In the genomic region with DNA sequence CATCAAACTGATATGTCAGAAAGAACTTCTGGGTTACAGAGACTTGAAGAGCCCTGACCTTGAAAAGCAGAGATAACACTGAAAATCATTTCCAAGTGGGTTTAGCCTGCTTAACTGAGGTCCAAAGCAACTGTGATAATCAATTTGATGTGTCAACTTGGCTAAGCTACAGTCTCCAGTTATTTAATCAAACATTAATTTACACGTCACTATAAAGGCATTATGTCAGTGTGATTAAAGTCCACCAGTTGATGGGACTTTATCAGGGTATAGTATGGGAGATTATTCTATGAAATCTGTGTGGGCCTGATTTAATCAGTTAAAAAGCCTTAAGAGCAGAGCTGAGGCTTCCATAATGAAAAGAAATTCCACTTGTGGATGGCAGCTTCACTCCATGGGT, we compare ENCODE assay signal across 19 cellular contexts.
DNase-seq lines count a peak whose midpoint lies in the region; ATAC-seq and TF ChIP-seq lines count a peak whose summit lies in the region.
"Had no signal": no experiment of that assay in that cellular context is flagged by ENCODE, and none has a peak within 500 bp of the region (broad histone marks: within the 10 kb centered on the region; RNA-seq: fewer than 3 reads in every experiment).

No MANE protein-coding gene starts in this region.

- no peak overlapping the region for H3K4me2 ChIP-seq in mesenchymal stem cell (ENCODE audit: low read length, poor library complexity, severe bottlenecking)

- no peak overlapping the region for H3K4me3 Mint-ChIP-seq in stimulated activated memory B cell treated with anti-CD40 and anti-IgM and Interleukin-4, amounts not matched to agents 10 μg/mL and 1 μg/mL and 100 μg/mL, for 72 hours
- H3K4me3 Mint-ChIP-seq: CD4-positive, CD25-positive, alpha-beta regulatory T cell; IgD-negative memory B cell had no signal

- no peak overlapping the region for H3K27ac Mint-ChIP-seq in stimulated activated memory B cell treated with anti-CD40 and anti-IgM and Interleukin-4, amounts not matched to agents 10 μg/mL and 1 μg/mL and 100 μg/mL, for 72 hours
- H3K27ac Mint-ChIP-seq: CD4-positive, CD25-positive, alpha-beta regulatory T cell had no signal

- no peak for TF ChIP-seq CTCF in heart right ventricle (IDR thresholded peaks at IDR 0.05)

- H3K27ac ChIP-seq in heart right ventricle (peak overlapping the region in 7 of 10 donors; percentile 9 to 76 (median 57)), right cardiac atrium (ENCODE audit: low read length) (no peak overlapping the region), cingulate gyrus (ENCODE audit: low read depth, low read length) (peak overlapping the region; percentile 6), mesenchymal stem cell (ENCODE audit: low read length, poor library complexity, severe bottlenecking) (no peak overlapping the region)
- H3K27ac ChIP-seq: HL-60 had no signal

- peak overlapping the region; percentile 5 for H3K9ac ChIP-seq in mesenchymal stem cell (ENCODE audit: low read length)

- no peak overlapping the region for H2AFZ ChIP-seq in mesenchymal stem cell (ENCODE audit: low read depth, low read length)

- no peaks in the 10 kb centered on the region for H3K36me3 Mint-ChIP-seq in stimulated activated memory B cell treated with anti-CD40 and anti-IgM and Interleukin-4, amounts not matched to agents 10 μg/mL and 1 μg/mL and 100 μg/mL, for 72 hours
- H3K36me3 Mint-ChIP-seq: CD4-positive, CD25-positive, alpha-beta regulatory T cell; IgD-negative memory B cell had no signal

- H3K27me3 Mint-ChIP-seq in stimulated activated memory B cell treated with anti-CD40 and anti-IgM and Interleukin-4, amounts not matched to agents 10 μg/mL and 1 μg/mL and 100 μg/mL, for 72 hours, result no peaks in the 10 kb centered on the region
- H3K27me3 Mint-ChIP-seq: CD4-positive, CD25-positive, alpha-beta regulatory T cell had no signal

- no peak overlapping the region for H4K8ac ChIP-seq in mesenchymal stem cell (ENCODE audit: low read length)

- no peak overlapping the region for H2BK12ac ChIP-seq in mesenchymal stem cell (ENCODE audit: low read length in 2 of 2)

- no peak overlapping the region for H3K18ac ChIP-seq in mesenchymal stem cell (ENCODE audit: low read depth in 1 of 2, low read length in 2 of 2)

- H2AK5ac ChIP-seq in mesenchymal stem cell (ENCODE audit: low read length, severe bottlenecking), result no peak overlapping the region

- DNase-seq in heart right ventricle, result no peak
- no peak for DNase-seq in right cardiac atrium
- DNase-seq in mesenchymal stem cell, result no peak
- DNase-seq in NAMALWA (ENCODE audit: low spot score), result no peak
- DNase-seq: BE2C; CD4-positive, CD25-positive, alpha-beta regulatory T cell; GF-D8; Kasumi-1; MG63; NCI-H1092 treated with DMSO at 0.1 percent for 48 hours; NCI-H2081; NCI-H446 treated with DMSO at 0.1 percent for 48 hours had no signal

- H3K14ac ChIP-seq in mesenchymal stem cell (ENCODE audit: low read length in 2 of 2), result no peak overlapping the region

- H3K23ac ChIP-seq in mesenchymal stem cell (ENCODE audit: low read length in 2 of 2), result no peak overlapping the region

- no peaks in the 10 kb centered on the region for H3K9me3 Mint-ChIP-seq in stimulated activated memory B cell treated with anti-CD40 and anti-IgM and Interleukin-4, amounts not matched to agents 10 μg/mL and 1 μg/mL and 100 μg/mL, for 72 hours
- H3K9me3 Mint-ChIP-seq: CD4-positive, CD25-positive, alpha-beta regulatory T cell; IgD-negative memory B cell had no signal

- no peaks in the 10 kb centered on the region for H3K27me3 ChIP-seq in heart right ventricle
- no peaks in the 10 kb centered on the region for H3K27me3 ChIP-seq in right cardiac atrium (ENCODE audit: control insufficient read depth, insufficient read depth)
- H3K27me3 ChIP-seq in mesenchymal stem cell (ENCODE audit: control insufficient read depth in 1 of 2, insufficient read depth in 1 of 2, low read length in 2 of 2), result no peaks in the 10 kb centered on the region
- H3K27me3 ChIP-seq: BE2C, MG63 had no signal

- H3K4me1 ChIP-seq in heart right ventricle (peaks cover 3 to 62% (median 51%) of the 10 kb centered on the region in 9 donors), right cardiac atrium (ENCODE audit: control insufficient read depth, insufficient read depth, low read length) (peaks cover 11% of the 10 kb centered on the region), mesenchymal stem cell (ENCODE audit: control insufficient read depth, insufficient read depth, low read depth, low read length) (peaks cover 3% of the 10 kb centered on the region)

- H3K9me3 ChIP-seq in heart right ventricle (no peaks in the 10 kb centered on the region), right cardiac atrium (ENCODE audit: control insufficient read depth, low read length) (no peaks in the 10 kb centered on the region), mesenchymal stem cell (ENCODE audit: control insufficient read depth, low read length) (no peaks in the 10 kb centered on the region)
- H3K9me3 ChIP-seq: BE2C, HAP-1, MG63 had no signal

- H4K91ac ChIP-seq in mesenchymal stem cell (ENCODE audit: low read length), result no peak overlapping the region

- WGBS in heart right ventricle, 2 donors, result 68 to 85% methylated on average over 1 of the region's 1 CpG
- 51% methylated on average over 1 of the region's 1 CpG for WGBS in right cardiac atrium
- no CpG with 5 or more reads among the region's 1 CpG for WGBS in mesenchymal stem cell

- H3K79me1 ChIP-seq in mesenchymal stem cell (replicated peaks; ENCODE audit: low read length, poor library complexity, severe bottlenecking), result peaks cover 24% of the 10 kb centered on the region

- no peak overlapping the region for H2BK120ac ChIP-seq in mesenchymal stem cell (ENCODE audit: low read depth, low read length)

- H3K4me3 ChIP-seq in heart right ventricle, result no peak overlapping the region
- no peak overlapping the region for H3K4me3 ChIP-seq in right cardiac atrium (ENCODE audit: low read length)
- no peak overlapping the region for H3K4me3 ChIP-seq in mesenchymal stem cell (ENCODE audit: insufficient read depth in 1 of 2, low read depth in 1 of 2, low read length in 2 of 2)
- H3K4me3 ChIP-seq: HAP-1, MG63 had no signal

- no peak overlapping the region for H3K4ac ChIP-seq in mesenchymal stem cell (ENCODE audit: low read depth in 1 of 2, low read length in 2 of 2)

- intact Hi-C loops in heart right ventricle (cut with DNase I), result loop anchor here in 1 of 10 donors (10.0 kb wide), 1 partner anchor 117 kb away; a partner anchor contains a TSS
- intact Hi-C loops in right cardiac atrium (cut with DNase I), result no loop called here

- ATAC-seq in heart right ventricle (no peak), right cardiac atrium (no peak), HG03565 (IDR thresholded peaks at IDR 0.05; ENCODE audit: unreplicated experiment) (no peak)
- no peak for ATAC-seq in stimulated activated memory B cell treated with anti-CD40 and anti-IgM and Interleukin-4, amounts not matched to agents 10 μg/mL and 1 μg/mL and 100 μg/mL, for 72 hours
- ATAC-seq: Right ventricle myocardium inferior had no signal

- H2BK5ac ChIP-seq in mesenchymal stem cell (ENCODE audit: low read depth, low read length, poor library complexity, severe bottlenecking), result no peak overlapping the region

- H3K36me3 ChIP-seq in heart right ventricle (peaks cover 0 to 8% (median 0%) of the 10 kb centered on the region in 9 donors), mesenchymal stem cell (ENCODE audit: control insufficient read depth in 1 of 2, insufficient read depth in 2 of 2, low read depth in 1 of 2, low read length in 2 of 2) (peaks cover 0 to 39% of the 10 kb centered on the region in 2 experiments)
- H3K36me3 ChIP-seq: BE2C, HAP-1, MG63 had no signal

- no peak overlapping the region for H2BK15ac ChIP-seq in mesenchymal stem cell (ENCODE audit: low read depth, poor library complexity, severe bottlenecking)

- no peaks in the 10 kb centered on the region for H3K4me1 Mint-ChIP-seq in stimulated activated memory B cell treated with anti-CD40 and anti-IgM and Interleukin-4, amounts not matched to agents 10 μg/mL and 1 μg/mL and 100 μg/mL, for 72 hours
- H3K4me1 Mint-ChIP-seq: CD4-positive, CD25-positive, alpha-beta regulatory T cell had no signal

Comparison
In these comparisons a context has a peak if more than half of its experiments do, and no peak if none do; other contexts are left out.
1. H3K27ac ChIP-seq: peak in heart right ventricle (7 of 10) and cingulate gyrus (single experiment); none in right cardiac atrium (single experiment) and mesenchymal stem cell (single experiment).